Comparison of ENCODE assay signal across 23 cellular contexts in genomic region chr3:171195686-171196085, GRCh38.
DNase-seq lines count a peak whose midpoint lies in the region; TF ChIP-seq lines count a peak whose summit lies in the region.
"Had no signal": no experiment of that assay in that cellular context is flagged by ENCODE, and none has a peak within 500 bp of the region (broad histone marks: within the 10 kb centered on the region; RNA-seq: fewer than 3 reads in every experiment).

No MANE protein-coding gene starts in this region.

- no peaks in the 10 kb centered on the region for H3K23me2 ChIP-seq in H9 (ENCODE audit: insufficient read length, low read depth, low read length, poor library complexity, severe bottlenecking)

- no peak overlapping the region for H3K23ac ChIP-seq in H9 (ENCODE audit: insufficient read length, low read depth, low read length)

- H3K27ac Mint-ChIP-seq in H9, result no peak overlapping the region
- H3K27ac Mint-ChIP-seq: CD4-positive, CD25-positive, alpha-beta regulatory T cell had no signal

- H3K4me3 ChIP-seq in A673 (ENCODE audit: low read depth, low read length, poor library complexity, severe bottlenecking), result no peak overlapping the region
- H3K4me3 ChIP-seq in fibroblast of the aortic adventitia (ENCODE audit: low read depth, low read length), result no peak overlapping the region
- no peak overlapping the region for H3K4me3 ChIP-seq in transverse colon
- H3K4me3 ChIP-seq: gastroesophageal sphincter had no signal

- H3K36me3 Mint-ChIP-seq in H9 (ENCODE audit: insufficient read depth in 1 of 3, low read depth in 3 of 3), result peaks cover 0 to 4% (median 0%) of the 10 kb centered on the region in 3 experiments; a peak in 2 of 7 replicates

- POLR2A ChIA-PET in A673 (lab: Charles Lee; ENCODE audit: low non-redundant PET), result no interaction called here

- no peak overlapping the region for H3K4ac ChIP-seq in H9 (ENCODE audit: low read depth, low read length)

- DNase-seq in A673 (ENCODE audit: low spot score) (no peak), H9 (no peak), SK-MEL-5 (ENCODE audit: low read depth, low spot score) (peak; percentile 15), fibroblast of the aortic adventitia (ENCODE audit: low read depth) (peak; percentile 41), transverse colon (no peak), superior temporal gyrus (ENCODE audit: extremely low spot score) (no peak), C1 segment of cervical spinal cord (lab: John Stamatoyannopoulos, UW) (no peak), NCI-H187 (lab: John Stamatoyannopoulos, UW) (no peak)
- DNase-seq: ACHN; activated naive CD4-positive, alpha-beta T cell treated with Interleukin-2 at 50 U/mL for 16 hours; aorta; CD4-positive, CD25-positive, alpha-beta regulatory T cell; DMS79; KG1; NCI-H1105; NCI-H524 treated with DMSO at 0.1 percent for 48 hours; SHP77 treated with DMSO at 0.1 percent for 48 hours; stimulated activated CD4-positive, alpha-beta T cell treated with anti-CD3 and anti-CD28 coated beads, Interleukin-12 subunit alpha, Interleukin-12 subunit beta, amount 100 ng/mL, for 4 hours; stimulated activated CD8-positive, alpha-beta memory T cell treated with anti-CD3 and anti-CD28 coated beads, Interleukin-4, amount 100 ng/mL, for 48 hours; substantia nigra; T-helper 2 cell had no signal

- H3K79me1 ChIP-seq in H9 (ENCODE audit: insufficient read depth, low read depth, low read length, poor library complexity, severe bottlenecking), result no peaks in the 10 kb centered on the region

- H3K79me2 ChIP-seq in H9 (ENCODE audit: insufficient read depth, low read length), result no peaks in the 10 kb centered on the region

- H3K27me3 Mint-ChIP-seq in H9 (ENCODE audit: low read depth), result no peaks in the 10 kb centered on the region
- H3K27me3 Mint-ChIP-seq: CD4-positive, CD25-positive, alpha-beta regulatory T cell had no signal

- H3K27me3 ChIP-seq in A673 (replicated peaks; ENCODE audit: insufficient read depth, low read depth, low read length, poor library complexity) (no peaks in the 10 kb centered on the region), H9 (ENCODE audit: insufficient read depth, low read length) (no peaks in the 10 kb centered on the region), transverse colon (no peaks in the 10 kb centered on the region)
- H3K27me3 ChIP-seq: gastroesophageal sphincter had no signal

- H3K4me2 ChIP-seq in H9 (ENCODE audit: insufficient read depth, insufficient read length, low read length), result no peak overlapping the region

- H2BK20ac ChIP-seq in H9 (ENCODE audit: low read depth, low read length, poor library complexity, severe bottlenecking), result no peak overlapping the region

- no peak overlapping the region for H2BK5ac ChIP-seq in H9 (ENCODE audit: insufficient read length, low read length)

- H3K4me1 Mint-ChIP-seq in H9, result peaks cover 12% of the 10 kb centered on the region in 2 experiments

- H2BK12ac ChIP-seq in H9 (ENCODE audit: insufficient read length, low read depth, low read length), result no peak overlapping the region

- H4K5ac ChIP-seq in H9 (ENCODE audit: insufficient read length, low read depth, low read length), result no peak overlapping the region

- H4K20me1 ChIP-seq in H9 (ENCODE audit: control insufficient read depth, insufficient read depth, insufficient read length), result no peaks in the 10 kb centered on the region

- no peak overlapping the region for H3K14ac ChIP-seq in H9 (ENCODE audit: insufficient read depth, low read length)

- no peak overlapping the region for H2BK120ac ChIP-seq in H9 (ENCODE audit: low read depth, low read length, poor library complexity, severe bottlenecking)

- no peak overlapping the region for H2BK15ac ChIP-seq in H9 (ENCODE audit: low read depth, low read length)

- WGBS in H9 (ENCODE audit: extremely low coverage, insufficient read length, low lambda C conversion rate), result no CpG with 5 or more reads among the region's 1 CpG
- 88 to 92% methylated on average over 1 of the region's 1 CpG for WGBS in transverse colon (ENCODE audit: low coverage in 1 of 2), 2 donors

- H2AK5ac ChIP-seq in H9 (ENCODE audit: insufficient read length, low read length), result no peak overlapping the region

- peak; percentile 36; the same call in 1 of the 2 replicates for TF ChIP-seq CTCF in A673 (conservative IDR thresholded peaks at IDR 0.05; ENCODE audit: low read depth, low read length)
- peak; percentile 54 for TF ChIP-seq CTCF in H9 (conservative IDR thresholded peaks at IDR 0.05)
- peak; percentile 34 for TF ChIP-seq CTCF in fibroblast of the aortic adventitia (IDR thresholded peaks at IDR 0.05; ENCODE audit: insufficient read depth, low read length)
- no peak for TF ChIP-seq CTCF in transverse colon (IDR thresholded peaks at IDR 0.05)

- in situ Hi-C loops in SK-MEL-5 (cut with HindIII; ENCODE audit: low pct_unique_long_range_greater_than_20kb, low sequenced_read_pairs) (no loop called here), transverse colon (cut with MboI; ENCODE audit: low pct_ligation_motif_present in 1 of 4, low pct_unique_long_range_greater_than_20kb in 1 of 4, low sequenced_read_pairs in 3 of 4) (no loop called here)

- CTCF ChIA-PET in A673 (lab: Charles Lee), result no interaction called here

- BruUV-seq in A673 (replicated peaks; lab: Mats Ljungman, UMichigan), result no TSS peak

- H3K27ac ChIP-seq in A673 (ENCODE audit: low read depth, low read length, poor library complexity, severe bottlenecking), result no peak overlapping the region
- no peak overlapping the region for H3K27ac ChIP-seq in H9 (ENCODE audit: insufficient read length, low read depth, low read length)
- H3K27ac ChIP-seq in transverse colon, result no peak overlapping the region
- H3K27ac ChIP-seq: gastroesophageal sphincter, VCaP had no signal

- no peak overlapping the region for H2AFZ ChIP-seq in H9 (ENCODE audit: low read length)

- no peak overlapping the region for H4K91ac ChIP-seq in H9 (ENCODE audit: insufficient read length, low read depth, low read length)

- H3K9me3 Mint-ChIP-seq in H9, result no peaks in the 10 kb centered on the region

- intact Hi-C loops in A673 (cut with micrococcal nuclease; ENCODE audit: unreplicated experiment), result no loop called here
- intact Hi-C loops in transverse colon (cut with DNase I; ENCODE audit: low total_unique reads), result no loop called here

- no peak overlapping the region for H3K18ac ChIP-seq in H9 (ENCODE audit: insufficient read length, low read depth, low read length)

- H3K36me3 ChIP-seq in A673 (ENCODE audit: insufficient read depth, low read length, poor library complexity, severe bottlenecking) (no peaks in the 10 kb centered on the region), transverse colon (no peaks in the 10 kb centered on the region)
- H3K36me3 ChIP-seq: gastroesophageal sphincter had no signal

- H3K4me1 ChIP-seq in A673 (ENCODE audit: insufficient read depth, low read length, poor library complexity, severe bottlenecking) (peaks cover 17% of the 10 kb centered on the region), H9 (ENCODE audit: insufficient read depth, low read length) (no peaks in the 10 kb centered on the region), transverse colon (no peaks in the 10 kb centered on the region)

- no peak overlapping the region for H3T11ph ChIP-seq in H9 (ENCODE audit: low read length)

- H3K56ac ChIP-seq in H9 (ENCODE audit: insufficient read length, low read depth, low read length), result no peak overlapping the region

- H3K9me3 ChIP-seq in A673 (ENCODE audit: low read depth, low read length, poor library complexity, severe bottlenecking) (no peaks in the 10 kb centered on the region), H9 (ENCODE audit: control insufficient read depth, low read depth, low read length) (no peaks in the 10 kb centered on the region), transverse colon (no peaks in the 10 kb centered on the region)
- H3K9me3 ChIP-seq: gastroesophageal sphincter had no signal

- TF ChIP-seq POLR2A in transverse colon (IDR thresholded peaks at IDR 0.05), result no peak

- H3K4me3 Mint-ChIP-seq in H9, result no peak overlapping the region
- H3K4me3 Mint-ChIP-seq: CD4-positive, CD25-positive, alpha-beta regulatory T cell had no signal

- no peak overlapping the region for H3K9ac ChIP-seq in H9 (ENCODE audit: extremely low read depth, insufficient read length, low read length)

- H4K8ac ChIP-seq in H9 (replicated peaks; ENCODE audit: insufficient read length, low read depth, low read length), result no peak overlapping the region

- no peak for TF ChIP-seq EP300 in transverse colon (IDR thresholded peaks at IDR 0.05; ENCODE audit: low read depth)

Comparison
In these comparisons a context has a peak if more than half of its experiments do, and no peak if none do; other contexts are left out.
1. DNase-seq: peak in SK-MEL-5 (single experiment) and fibroblast of the aortic adventitia (single experiment); none in A673 (single experiment), H9 (single experiment), transverse colon (single experiment), superior temporal gyrus (single experiment), C1 segment of cervical spinal cord (0 of 14) and NCI-H187 (0 of 2).
2. CTCF ChIP-seq: peak in A673 (single experiment), H9 (single experiment) and fibroblast of the aortic adventitia (single experiment); none in transverse colon (0 of 5).